ENCODE assay signal across 8 cellular contexts in the genomic region with DNA sequence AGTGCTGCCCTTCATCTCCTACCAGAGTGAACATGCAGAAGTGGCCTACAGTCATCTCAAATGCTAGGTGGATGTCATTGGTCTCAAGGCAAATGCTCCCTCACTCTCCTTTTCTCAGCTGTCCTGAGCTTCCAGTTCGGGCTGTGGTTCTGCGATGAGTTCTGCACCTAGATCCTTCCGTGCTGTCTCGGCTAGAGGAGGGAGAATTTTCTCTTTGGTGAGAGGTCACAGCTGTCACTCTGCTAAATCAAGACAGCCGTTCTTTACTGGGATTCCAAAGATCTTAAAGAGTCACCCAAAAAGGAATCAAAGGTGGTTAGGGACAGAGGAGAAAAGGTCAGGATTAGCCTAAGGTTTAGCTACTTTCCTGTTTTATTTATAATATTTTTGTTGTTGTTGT. TPM values are rescaled to one million over a fixed set of nuclear protein-coding genes. Genes with fewer than 3 reads are reported as not detected.
A peak's percentile ranks its signal among the peaks of the same experiment; 100 is the strongest.
DNase-seq lines count a peak whose midpoint lies in the region; ATAC-seq, FAIRE-seq and TF ChIP-seq lines count a peak whose summit lies in the region.

No MANE protein-coding gene starts in this region.

- TF ChIP-seq CTCF in HepG2 (CRISPR knock-in tag; IDR thresholded peaks at IDR 0.05), result no peak
- no peak for TF ChIP-seq CTCF in right lobe of liver (IDR thresholded peaks at IDR 0.05)
- TF ChIP-seq CTCF in kidney epithelial cell (IDR thresholded peaks at IDR 0.05; ENCODE audit: insufficient read depth, low read length, poor library complexity, severe bottlenecking), result no peak
- TF ChIP-seq CTCF in upper lobe of right lung (IDR thresholded peaks at IDR 0.05), result no peak

- peak overlapping the region; percentile 77 to 95 (median 85) for H3K4me3 ChIP-seq in HepG2 (replicated peaks in 1 of 3; ENCODE audit: insufficient read depth in 1 of 3, low read depth in 2 of 3, low read length in 3 of 3)
- H3K4me3 ChIP-seq in right lobe of liver, result no peak overlapping the region
- H3K4me3 ChIP-seq in kidney epithelial cell (ENCODE audit: low read depth, low read length), result peak overlapping the region; percentile 97
- H3K4me3 ChIP-seq in upper lobe of right lung, result peak overlapping the region; percentile 82

- CTCF ChIA-PET in HepG2 (lab: Yijun Ruan, JAX; ENCODE audit: low intra/inter-chr PET ratio, low total read pairs), result no interaction called here

- H3K36me3 Mint-ChIP-seq in activated T-helper 2 cell treated with anti-CD3 and anti-CD28 coated beads, Interferon-gamma antibody, Interleukin-2, Interleukin-4, amounts not matched to agents 10 μg/mL and 5 μg/mL and 100 μg/mL, durations not matched to agents 14 hours and 24 hours and 36 hours (ENCODE audit: low read depth), result peaks cover 49% of the 10 kb centered on the region

- FAIRE-seq in HepG2 (lab: Jason Lieb, UNC), result no peak

- H3K27ac ChIP-seq in HepG2 (ENCODE audit: extremely low read length, insufficient read depth, low read length), result no peak overlapping the region
- no peak overlapping the region for H3K27ac ChIP-seq in right lobe of liver
- no peak overlapping the region for H3K27ac ChIP-seq in upper lobe of right lung

- BruUV-seq in HepG2 (replicated peaks; lab: Mats Ljungman, UMichigan), result no TSS peak

- H3K4me1 ChIP-seq in HepG2 (ENCODE audit: insufficient read depth, low read length), result peaks cover 63% of the 10 kb centered on the region
- H3K4me1 ChIP-seq in right lobe of liver, result peaks cover 0 to 32% (median 12%) of the 10 kb centered on the region in 4 donors
- peaks cover 37% of the 10 kb centered on the region for H3K4me1 ChIP-seq in upper lobe of right lung

- peaks cover 74% of the 10 kb centered on the region for H3K79me2 ChIP-seq in HepG2 (ENCODE audit: insufficient read depth, low read length)

- no peaks in the 10 kb centered on the region for H3K9me3 Mint-ChIP-seq in activated T-helper 2 cell treated with anti-CD3 and anti-CD28 coated beads, Interferon-gamma antibody, Interleukin-2, Interleukin-4, amounts not matched to agents 10 μg/mL and 5 μg/mL and 100 μg/mL, durations not matched to agents 14 hours and 24 hours and 36 hours

- DNase-seq in HepG2 (ENCODE audit: low spot score), result no peak
- no peak for DNase-seq in right lobe of liver
- DNase-seq in activated T-helper 2 cell treated with anti-CD3 and anti-CD28 coated beads, Interferon-gamma antibody, Interleukin-2, Interleukin-4, amounts not matched to agents 10 μg/mL and 5 μg/mL and 100 μg/mL, durations not matched to agents 14 hours and 24 hours and 36 hours (ENCODE audit: low spot score), result no peak
- DNase-seq in kidney epithelial cell (ENCODE audit: low read depth), result no peak
- no peak for DNase-seq in upper lobe of right lung
- DNase-seq in islet precursor cell, result no peak

- ATAC-seq in HepG2, result no peak
- ATAC-seq in right lobe of liver, result no peak
- ATAC-seq in upper lobe of right lung, result no peak
- ATAC-seq in HG03571 (IDR thresholded peaks at IDR 0.05; ENCODE audit: unreplicated experiment), result no peak
- no peak for ATAC-seq in GM18907 (IDR thresholded peaks at IDR 0.05; ENCODE audit: unreplicated experiment)

- no peak for TF ChIP-seq RAD21 in HepG2 (CRISPR knock-in tag; IDR thresholded peaks at IDR 0.05)

- peak overlapping the region; percentile 91 for H3K9ac ChIP-seq in HepG2 (ENCODE audit: insufficient read depth, low read depth, low read length)

- H3K4me2 ChIP-seq in HepG2 (ENCODE audit: low read depth, low read length), result peak overlapping the region; percentile 95

- intact Hi-C loops in HepG2 (cut with micrococcal nuclease; ENCODE audit: unreplicated experiment) (no loop called here), right lobe of liver (cut with DNase I) (no loop called here), upper lobe of right lung (cut with DNase I) (no loop called here)
- intact Hi-C loops in activated T-helper 2 cell treated with anti-CD3 and anti-CD28 coated beads, Interferon-gamma antibody, Interleukin-2, Interleukin-4, amounts not matched to agents 10 μg/mL and 5 μg/mL and 100 μg/mL, durations not matched to agents 14 hours and 24 hours and 36 hours (cut with micrococcal nuclease), result loop anchor here (10.0 kb wide), 4 partner anchors 487 to 1247 kb away; a partner anchor contains a TSS

- H3K36me3 ChIP-seq in HepG2 (replicated peaks in 1 of 2; ENCODE audit: control insufficient read depth in 1 of 2, insufficient read depth in 2 of 2, low read length in 2 of 2) (peaks cover 9 to 38% of the 10 kb centered on the region in 2 experiments), right lobe of liver (peaks cover 0 to 6% (median 0%) of the 10 kb centered on the region in 4 donors), kidney epithelial cell (ENCODE audit: control insufficient read depth, insufficient read depth, low read length) (peaks cover 2% of the 10 kb centered on the region), upper lobe of right lung (peaks cover 28% of the 10 kb centered on the region)

- no peaks in the 10 kb centered on the region for H3K27me3 Mint-ChIP-seq in activated T-helper 2 cell treated with anti-CD3 and anti-CD28 coated beads, Interferon-gamma antibody, Interleukin-2, Interleukin-4, amounts not matched to agents 10 μg/mL and 5 μg/mL and 100 μg/mL, durations not matched to agents 14 hours and 24 hours and 36 hours (ENCODE audit: low read depth)

- H3K9me3 ChIP-seq in HepG2 (ENCODE audit: low read length) (no peaks in the 10 kb centered on the region), right lobe of liver (no peaks in the 10 kb centered on the region), upper lobe of right lung (no peaks in the 10 kb centered on the region)

- peak overlapping the region; percentile 90 for H3K4me3 Mint-ChIP-seq in activated T-helper 2 cell treated with anti-CD3 and anti-CD28 coated beads, Interferon-gamma antibody, Interleukin-2, Interleukin-4, amounts not matched to agents 10 μg/mL and 5 μg/mL and 100 μg/mL, durations not matched to agents 14 hours and 24 hours and 36 hours (ENCODE audit: low read depth)

- no peak overlapping the region for H2AFZ ChIP-seq in HepG2 (ENCODE audit: low read length)

- POLR2A ChIA-PET in HepG2 (lab: Yijun Ruan, JAX), result interaction anchor here (1.2 to 2.3 kb wide), 2 partner anchors 73 to 108 kb away, joined by 5 to 7 read pairs; a partner anchor contains a TSS

- TF ChIP-seq EP300 in HepG2 (IDR thresholded peaks at IDR 0.05; ENCODE audit: low read depth in 2 of 2, low read length in 2 of 2), result no peak
- TF ChIP-seq EP300 in HepG2 (CRISPR knock-in tag; IDR thresholded peaks at IDR 0.05; ENCODE audit: borderline replicate concordance), result no peak

- H3K27me3 ChIP-seq in HepG2 (ENCODE audit: control insufficient read depth in 1 of 2, insufficient read depth in 2 of 2, low read length in 2 of 2), result no peaks in the 10 kb centered on the region; a peak in 2 of 5 replicates
- no peaks in the 10 kb centered on the region for H3K27me3 ChIP-seq in right lobe of liver
- H3K27me3 ChIP-seq in kidney epithelial cell (ENCODE audit: control insufficient read depth, insufficient read depth, low read length), result no peaks in the 10 kb centered on the region
- H3K27me3 ChIP-seq in upper lobe of right lung, result no peaks in the 10 kb centered on the region

- in situ Hi-C loops in HepG2 (cut with HindIII; ENCODE audit: extremely low pct_ligation_motif_present, low pct_unique_long_range_greater_than_20kb), result no loop called here

- H3K4me1 Mint-ChIP-seq in activated T-helper 2 cell treated with anti-CD3 and anti-CD28 coated beads, Interferon-gamma antibody, Interleukin-2, Interleukin-4, amounts not matched to agents 10 μg/mL and 5 μg/mL and 100 μg/mL, durations not matched to agents 14 hours and 24 hours and 36 hours (ENCODE audit: low read depth), result peaks cover 41% of the 10 kb centered on the region

- TF ChIP-seq POLR2A in HepG2 (IDR thresholded peaks at IDR 0.05; ENCODE audit: insufficient read depth in 1 of 2, low read depth in 2 of 2, low read length in 2 of 2) (no peak), right lobe of liver (IDR thresholded peaks at IDR 0.05) (no peak)

- no peak overlapping the region for H3K27ac Mint-ChIP-seq in activated T-helper 2 cell treated with anti-CD3 and anti-CD28 coated beads, Interferon-gamma antibody, Interleukin-2, Interleukin-4, amounts not matched to agents 10 μg/mL and 5 μg/mL and 100 μg/mL, durations not matched to agents 14 hours and 24 hours and 36 hours

- WGBS in HepG2 (ENCODE audit: low lambda C conversion rate), result 12% methylated on average over 5 of the region's 5 CpGs
- WGBS in right lobe of liver (ENCODE audit: insufficient coverage, low coverage, low lambda C conversion rate, missing lambda C conversion rate), result 42% methylated on average over 5 of the region's 5 CpGs

- H4K20me1 ChIP-seq in HepG2 (ENCODE audit: insufficient read depth, low read length), result peaks cover 47% of the 10 kb centered on the region

RNA-seq across cellular contexts. Expression of a gene that starts 2.9 kb away (rescaled TPM):
- total RNA-seq in HepG2 (2016; rRNA removed; fragmentation: Illumina TruSeq; extraction: Trizol) (88.9 and 90.3 TPM in 2 replicates), right lobe of liver (10 to 100 TPM; 15.8 to 36.8 (median 20.7) TPM), kidney epithelial cell (70.9 and 73.6 TPM in 2 replicates), upper lobe of right lung (42.9 TPM)
- total RNA-seq in HepG2 (2016; cell fraction: cytosol; rRNA removed; fragmentation: Illumina TruSeq; extraction: Trizol; ENCODE audit: low read depth), result 14.5 and 15.0 TPM in 2 replicates
- 82.7 and 90.1 TPM in 2 replicates for total RNA-seq in HepG2 (2016; cell fraction: insoluble cytoplasmic fraction; rRNA removed; fragmentation: Illumina TruSeq; extraction: Trizol)
- 49.2 and 50.7 TPM in 2 replicates for total RNA-seq in HepG2 (2016; cell fraction: membrane; rRNA removed; fragmentation: Illumina TruSeq; extraction: Trizol)
- 48.4 and 54.7 TPM in 2 replicates for total RNA-seq in HepG2 (2016; cell fraction: nucleus; rRNA removed; fragmentation: Illumina TruSeq; extraction: Trizol)
- polyA plus RNA-seq in HepG2 (2011; rRNA removed), result 73.4 and 77.7 TPM in 2 replicates
- 83.3 and 106 TPM in 2 replicates for polyA plus RNA-seq in HepG2 (2011; cell fraction: cytosol; rRNA removed)
- 69.3 and 70.9 TPM in 2 replicates for polyA plus RNA-seq in HepG2 (2011; cell fraction: nucleus; rRNA removed)
- 57.7 and 65.4 TPM in 2 replicates for polyA plus RNA-seq in HepG2 (2012)
- polyA plus RNA-seq in HepG2 (2016; cell fraction: cytosol; fragmentation: Illumina TruSeq; extraction: Trizol; ENCODE audit: low read depth), result 15.1 and 16.9 TPM in 2 replicates
- 96.1 and 98.5 TPM in 2 replicates for polyA plus RNA-seq in HepG2 (2016; cell fraction: insoluble cytoplasmic fraction; fragmentation: Illumina TruSeq; extraction: Trizol; ENCODE audit: low read depth)
- polyA plus RNA-seq in HepG2 (2016; cell fraction: membrane; fragmentation: Illumina TruSeq; extraction: Trizol; ENCODE audit: low read depth), result 36.1 and 39.8 TPM in 2 replicates
- 90.6 and 97.4 TPM in 2 replicates for polyA plus RNA-seq in HepG2 (2016; cell fraction: nucleus; fragmentation: Illumina TruSeq; extraction: Trizol; ENCODE audit: insufficient read depth, low read depth)
- polyA minus RNA-seq in HepG2 (2011; rRNA and poly(A)+ RNA removed; ENCODE audit: low replicate concordance), result 73.1 and 84.7 TPM in 2 replicates
- polyA minus RNA-seq in HepG2 (2011; cell fraction: cytosol; rRNA and poly(A)+ RNA removed), result 32.4 and 32.5 TPM in 2 replicates
- 39.9 and 43.4 TPM in 2 replicates for polyA minus RNA-seq in HepG2 (2011; cell fraction: nucleus; rRNA and poly(A)+ RNA removed)
- 47.2 and 47.8 TPM in 2 replicates for total RNA-seq in activated T-helper 2 cell treated with anti-CD3 and anti-CD28 coated beads, Interferon-gamma antibody, Interleukin-2, Interleukin-4, amounts not matched to agents 10 μg/mL and 5 μg/mL and 100 μg/mL, durations not matched to agents 14 hours and 24 hours and 36 hours

RNA-seq across cellular contexts. Expression of a gene that starts 17.4 kb away (rescaled TPM):
- total RNA-seq in HepG2 (2016; rRNA removed; fragmentation: Illumina TruSeq; extraction: Trizol) (0.15 and 0.29 TPM in 2 replicates), right lobe of liver (under 1 TPM in 5 of 6 experiments, not detected in 1; 0.22 to 0.46 (median 0.27) TPM), kidney epithelial cell (0.42 and 0.75 TPM in 2 replicates), upper lobe of right lung (0.84 TPM)
- total RNA-seq in HepG2 (2016; cell fraction: cytosol; rRNA removed; fragmentation: Illumina TruSeq; extraction: Trizol; ENCODE audit: low read depth), result 0.09 and 0.10 TPM in 2 replicates
- 0.16 and 0.32 TPM in 2 replicates for total RNA-seq in HepG2 (2016; cell fraction: insoluble cytoplasmic fraction; rRNA removed; fragmentation: Illumina TruSeq; extraction: Trizol)
- 0.03 and 0.10 TPM in 2 replicates for total RNA-seq in HepG2 (2016; cell fraction: membrane; rRNA removed; fragmentation: Illumina TruSeq; extraction: Trizol)
- 0.31 and 0.34 TPM in 2 replicates for total RNA-seq in HepG2 (2016; cell fraction: nucleus; rRNA removed; fragmentation: Illumina TruSeq; extraction: Trizol)
- polyA plus RNA-seq in HepG2 (2011; rRNA removed), result 0.26 and 0.46 TPM in 2 replicates
- 0.07 and 0.17 TPM in 2 replicates for polyA plus RNA-seq in HepG2 (2011; cell fraction: cytosol; rRNA removed)
- polyA plus RNA-seq in HepG2 (2011; cell fraction: nucleus; rRNA removed), result 1.3 and 2.2 TPM in 2 replicates
- 0.49 and 0.50 TPM in 2 replicates for polyA plus RNA-seq in HepG2 (2012)
- 0.02 TPM in 1 of 2 replicates, not detected in the other for polyA plus RNA-seq in HepG2 (2016; cell fraction: cytosol; fragmentation: Illumina TruSeq; extraction: Trizol; ENCODE audit: low read depth)
- polyA plus RNA-seq in HepG2 (2016; cell fraction: insoluble cytoplasmic fraction; fragmentation: Illumina TruSeq; extraction: Trizol; ENCODE audit: low read depth), result 0.11 and 0.14 TPM in 2 replicates
- polyA plus RNA-seq in HepG2 (2016; cell fraction: membrane; fragmentation: Illumina TruSeq; extraction: Trizol; ENCODE audit: low read depth), result 0.06 and 0.08 TPM in 2 replicates
- 0.44 and 0.70 TPM in 2 replicates for polyA plus RNA-seq in HepG2 (2016; cell fraction: nucleus; fragmentation: Illumina TruSeq; extraction: Trizol; ENCODE audit: insufficient read depth, low read depth)
- polyA minus RNA-seq in HepG2 (2011; rRNA and poly(A)+ RNA removed; ENCODE audit: low replicate concordance), result 0.10 and 0.33 TPM in 2 replicates
- 0.09 TPM in 1 of 2 replicates, not detected in the other for polyA minus RNA-seq in HepG2 (2011; cell fraction: cytosol; rRNA and poly(A)+ RNA removed)
- polyA minus RNA-seq in HepG2 (2011; cell fraction: nucleus; rRNA and poly(A)+ RNA removed), result 0.64 and 0.87 TPM in 2 replicates
- total RNA-seq in activated T-helper 2 cell treated with anti-CD3 and anti-CD28 coated beads, Interferon-gamma antibody, Interleukin-2, Interleukin-4, amounts not matched to agents 10 μg/mL and 5 μg/mL and 100 μg/mL, durations not matched to agents 14 hours and 24 hours and 36 hours, result 0.21 and 0.23 TPM in 2 replicates

Comparison
In these comparisons a context has a peak if more than half of its experiments do, and no peak if none do; other contexts are left out.
1. H3K4me3 ChIP-seq: peak in HepG2 (3 of 3), kidney epithelial cell (single experiment) and upper lobe of right lung (single experiment); none in right lobe of liver (0 of 3).